ENCODE assay signal across 8 cellular contexts in the genomic region with DNA sequence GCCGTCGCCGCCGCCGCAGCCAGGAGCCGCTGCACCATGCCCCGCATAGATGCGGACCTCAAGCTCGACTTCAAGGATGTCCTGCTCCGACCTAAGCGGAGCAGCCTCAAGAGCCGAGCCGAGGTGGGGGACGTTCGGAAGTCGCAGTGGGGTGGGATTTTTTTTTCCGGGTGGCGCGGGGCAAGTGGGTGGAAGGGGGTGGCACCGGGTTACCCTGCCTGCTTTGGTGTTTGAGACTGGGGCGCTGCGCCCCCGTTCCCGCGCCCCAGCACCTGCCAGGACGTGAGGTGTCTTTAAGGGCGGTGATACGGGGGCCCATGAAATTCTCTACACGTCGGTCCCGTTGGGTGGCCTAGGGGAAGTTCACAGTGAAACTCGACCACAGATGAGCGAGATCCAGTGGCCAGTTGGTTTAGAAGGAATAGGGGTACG. TPM values are rescaled to one million over a fixed set of nuclear protein-coding genes. Genes with fewer than 3 reads are reported as not detected.
DNase-seq lines count a peak whose midpoint lies in the region; ATAC-seq and TF ChIP-seq lines count a peak whose summit lies in the region.

No MANE protein-coding gene starts in this region.

- H3K27me3 Mint-ChIP-seq in Caco-2 (ENCODE audit: insufficient read depth, unreplicated experiment) = peaks cover 8% of the 10 kb centered on the region

- no peak for DNase-seq in Caco-2
- no peak for DNase-seq in HEK293T (ENCODE audit: extremely low spot score)
- peak; percentile 3 for DNase-seq in T-helper 9 cell
- DNase-seq in germinal center (ENCODE audit: low spot score) = peak; percentile 22
- no peak for DNase-seq in retinal pigment epithelial cell (ENCODE audit: low read depth)
- no peak for DNase-seq in AG20443 (ENCODE audit: low spot score)
- DNase-seq in COLO668 (lab: John Stamatoyannopoulos, UW; ENCODE audit: unreplicated experiment) = no peak

- no peaks in the 10 kb centered on the region for H3K9me3 Mint-ChIP-seq in Caco-2 (ENCODE audit: unreplicated experiment)

- CTCF ChIA-PET in Caco-2 (lab: Charles Lee) (no interaction called here), HEK293T (lab: Yijun Ruan, JAX) (interaction anchor here (0.6 to 1.1 kb wide), 2 partner anchors 47 to 499 kb away, joined by 3 to 8 read pairs; no protein-coding TSS in a partner anchor)

- peak overlapping the region; percentile 91 for H3K4me3 Mint-ChIP-seq in Caco-2 (ENCODE audit: unreplicated experiment)

- POLR2A ChIA-PET in Caco-2 (lab: Charles Lee) = no interaction called here
- POLR2A ChIA-PET in HEK293T (lab: Yijun Ruan, JAX) = no interaction called here

- H3K27ac Mint-ChIP-seq in Caco-2 (ENCODE audit: unreplicated experiment) = peak overlapping the region; percentile 27

- no peaks in the 10 kb centered on the region for H3K4me1 Mint-ChIP-seq in Caco-2 (ENCODE audit: low read depth, unreplicated experiment)

- no peaks in the 10 kb centered on the region for H3K27me3 ChIP-seq in Caco-2 (replicated peaks; ENCODE audit: control insufficient read depth, insufficient read depth, low read length)

- no peaks in the 10 kb centered on the region for H3K36me3 ChIP-seq in Caco-2 (ENCODE audit: control insufficient read depth, insufficient read depth, low read length)

- H3K4me1 ChIP-seq in Caco-2 = peaks cover 5% of the 10 kb centered on the region

- no peaks in the 10 kb centered on the region for H3K9me3 ChIP-seq in Caco-2

- intact Hi-C loops in Caco-2 (cut with micrococcal nuclease; ENCODE audit: unreplicated experiment) = no loop called here

- ATAC-seq in HG03025 (IDR thresholded peaks at IDR 0.05; ENCODE audit: low FRiP score, unreplicated experiment) = no peak

- TF ChIP-seq CTCF in Caco-2 (IDR thresholded peaks at IDR 0.05; ENCODE audit: insufficient read depth in 1 of 2, low read depth in 1 of 2, low read length in 1 of 2, severe bottlenecking in 1 of 2, unreplicated experiment in 1 of 2) (no peak), retinal pigment epithelial cell (conservative IDR thresholded peaks at IDR 0.05; ENCODE audit: low read depth, low read length) (no peak)

- no TSS peak for BruUV-seq in Caco-2 (replicated peaks; lab: Mats Ljungman, UMichigan)

- H3K4me3 ChIP-seq in Caco-2 (ENCODE audit: low read depth, low read length) (peak overlapping the region; percentile 57), retinal pigment epithelial cell (ENCODE audit: low read length) (peak overlapping the region; percentile 68)

- H3K36me3 Mint-ChIP-seq in Caco-2 (ENCODE audit: insufficient read depth, unreplicated experiment) = no peaks in the 10 kb centered on the region

TF ChIP-seq in HEK293T, 16 proteins besides CTCF, POLR2A, EP300 and RAD21:
- peak; percentile 24; the same call in 1 of the 2 replicates for TF ChIP-seq FOXM1 (IDR thresholded peaks at IDR 0.05; ENCODE audit: borderline replicate concordance)
- TF ChIP-seq ELF4 (IDR thresholded peaks at IDR 0.05) = no peak
- no peak for TF ChIP-seq BHLHE40 (IDR thresholded peaks at IDR 0.05; ENCODE audit: borderline replicate concordance)
- no peak for TF ChIP-seq CTBP1 (IDR thresholded peaks at IDR 0.05; ENCODE audit: borderline replicate concordance)
- no peak for TF ChIP-seq ARNT (IDR thresholded peaks at IDR 0.05)
- no peak for TF ChIP-seq SP1 (IDR thresholded peaks at IDR 0.05)
- TF ChIP-seq NFRKB (IDR thresholded peaks at IDR 0.05) = no peak
TF ChIP-seq in HEK293T: peak in this region for 1.

RNA-seq across cellular contexts. Expression of gene GMPR, which starts 0.3 kb away (rescaled TPM):
- 1.1 and 1.3 TPM in 2 replicates for total RNA-seq in Caco-2 (2022)

Comparison
In these comparisons a context has a peak if more than half of its experiments do, and no peak if none do; other contexts are left out.
1. DNase-seq: peak in T-helper 9 cell (single experiment) and germinal center (single experiment); none in Caco-2 (0 of 2), HEK293T (single experiment), retinal pigment epithelial cell (single experiment), AG20443 (single experiment) and COLO668 (single experiment).